2 cellular contexts compared by ENCODE assay signal in genomic region chr3:141557961-141558706, GRCh38.
TF ChIP-seq lines count a peak whose summit lies in the region.

No MANE protein-coding gene starts in this region.

TF ChIP-seq in IMR-90, 13 proteins besides CTCF, POLR2A, EP300 and RAD21:
- TF ChIP-seq RFX5 (IDR thresholded peaks at IDR 0.05; ENCODE audit: low read depth, low read length) (no peak), CHD1 (IDR thresholded peaks at IDR 0.05; ENCODE audit: low read depth, low read length) (no peak), MAFK (IDR thresholded peaks at IDR 0.05; ENCODE audit: low read depth, low read length) (no peak), BHLHE40 (IDR thresholded peaks at IDR 0.05; ENCODE audit: low read depth, low read length) (no peak), ELK1 (IDR thresholded peaks at IDR 0.05; ENCODE audit: borderline replicate concordance, low read depth, low read length) (no peak), NFE2L2 (IDR thresholded peaks at IDR 0.05; ENCODE audit: low read depth, low read length) (no peak), CEBPB (IDR thresholded peaks at IDR 0.05; ENCODE audit: low read depth, low read length) (no peak), SMC3 (IDR thresholded peaks at IDR 0.05; ENCODE audit: low read depth, low read length) (no peak), FOS (IDR thresholded peaks at IDR 0.05; ENCODE audit: low read depth, low read length) (no peak)

TF ChIP-seq in H1, 55 proteins besides CTCF, POLR2A, EP300 and RAD21:
- TF ChIP-seq TCF12 (IDR thresholded peaks at IDR 0.05; ENCODE audit: low read depth, low read length) (no peak), SRF (IDR thresholded peaks at IDR 0.05; ENCODE audit: low read depth, low read length) (no peak), CEBPB (IDR thresholded peaks at IDR 0.05; ENCODE audit: low read depth, low read length) (no peak), KDM1A (IDR thresholded peaks at IDR 0.05; ENCODE audit: borderline replicate concordance, low read length) (no peak)
TF ChIP-seq in H1: peak in this region for 0.
